10 cellular contexts compared by ENCODE assay signal in genomic region chr6:167733740-167734661, GRCh38.
DNase-seq lines count a peak whose midpoint lies in the region; ATAC-seq, FAIRE-seq and TF ChIP-seq lines count a peak whose summit lies in the region.
"Had no signal": no experiment of that assay in that cellular context is flagged by ENCODE, and none has a peak within 500 bp of the region (broad histone marks: within the 10 kb centered on the region; RNA-seq: fewer than 3 reads in every experiment).

No MANE protein-coding gene starts in this region.

- dilution Hi-C loops in endothelial cell of umbilical vein (cut with MboI; ENCODE audit: extremely low pct_ligation_motif_present, low sequenced_read_pairs) = no loop called here

- no peaks in the 10 kb centered on the region for H3K36me3 ChIP-seq in endothelial cell of umbilical vein (ENCODE audit: control insufficient read depth in 2 of 2, extremely low read depth in 1 of 2, insufficient read depth in 2 of 2, low read length in 2 of 2)
- no peaks in the 10 kb centered on the region for H3K36me3 ChIP-seq in upper lobe of left lung

- intact Hi-C loops in endothelial cell of umbilical vein (cut with micrococcal nuclease) = no loop called here

- no peaks in the 10 kb centered on the region for H3K4me1 ChIP-seq in endothelial cell of umbilical vein (ENCODE audit: control insufficient read depth, extremely low read depth, insufficient read depth, low read length)
- H3K4me1 ChIP-seq in upper lobe of left lung = peaks cover 4 to 17% (median 13%) of the 10 kb centered on the region in 4 donors

- no peaks in the 10 kb centered on the region for H4K20me1 ChIP-seq in endothelial cell of umbilical vein (replicated peaks; ENCODE audit: control insufficient read depth, extremely low read depth, insufficient read depth, low read length)

- H3K9me3 ChIP-seq in endothelial cell of umbilical vein (replicated peaks; ENCODE audit: control insufficient read depth, insufficient read depth, low read length) (no peaks in the 10 kb centered on the region), upper lobe of left lung (no peaks in the 10 kb centered on the region)

- H3K9ac ChIP-seq in endothelial cell of umbilical vein (replicated peaks; ENCODE audit: extremely low read depth, insufficient read depth, low read length) = no peak overlapping the region

- no peak overlapping the region for H2AFZ ChIP-seq in endothelial cell of umbilical vein (ENCODE audit: low read depth, low read length)

- TF ChIP-seq POLR2A in endothelial cell of umbilical vein (IDR thresholded peaks at IDR 0.05; ENCODE audit: low read depth, low read length) (no peak), upper lobe of left lung (IDR thresholded peaks at IDR 0.05) (no peak)

- peak; percentile 7 for DNase-seq in NCI-H2107 treated with DMSO at 0.1 percent for 48 hours (lab: John Stamatoyannopoulos, UW; ENCODE audit: unreplicated experiment)
- DNase-seq in NCI-H2107 (lab: John Stamatoyannopoulos, UW) = no peak
- DNase-seq in endothelial cell of umbilical vein (ENCODE audit: low read depth, low spot score) = peak; percentile 64
- DNase-seq in medulla oblongata (ENCODE audit: extremely low spot score) = peak; percentile 55
- no peak for DNase-seq in upper lobe of left lung
- no peak for DNase-seq in activated CD4-positive, alpha-beta T cell treated with anti-CD3 and anti-CD28 coated beads for 48 hours
- no peak for DNase-seq in middle frontal gyrus (ENCODE audit: extremely low spot score, low spot score)
- no peak for DNase-seq in activated CD4-positive, alpha-beta T cell treated with anti-CD3 and anti-CD28 coated beads, Interleukin-2, amount 50 U/mL, for 1 hour
- DNase-seq: activated CD8-positive, alpha-beta memory T cell treated with anti-CD3 and anti-CD28 coated beads, Interleukin-2, amount 10 ng/mL, durations not matched to agents 7 days and 5 days; stimulated activated CD4-positive, alpha-beta T cell treated with anti-CD3 and anti-CD28 coated beads, Interleukin-12 subunit alpha, Interleukin-12 subunit beta, amount 100 ng/mL, for 4 hours had no signal

- H3K9me1 ChIP-seq in endothelial cell of umbilical vein (replicated peaks; ENCODE audit: control insufficient read depth, extremely low read depth, insufficient read depth, low read length) = no peaks in the 10 kb centered on the region

- no TSS peak for BruUV-seq in endothelial cell of umbilical vein (replicated peaks; lab: Mats Ljungman, UMichigan)

- H3K79me2 ChIP-seq in endothelial cell of umbilical vein (ENCODE audit: control insufficient read depth, insufficient read depth, low read length) = no peaks in the 10 kb centered on the region

- H3K4me2 ChIP-seq in endothelial cell of umbilical vein (ENCODE audit: insufficient read depth, low read length) = no peak overlapping the region

- WGBS in upper lobe of left lung, 2 donors = 25 to 38% methylated on average over 9 to 16 of the region's 16 CpGs

- ATAC-seq in upper lobe of left lung (ENCODE audit: low FRiP score in 2 of 2) = peak in 1 of 2 donors; percentile 56
- ATAC-seq: activated CD8-positive, alpha-beta memory T cell treated with anti-CD3 and anti-CD28 coated beads, Interleukin-2, amount 10 ng/mL, durations not matched to agents 7 days and 5 days had no signal

- H3K27me3 ChIP-seq in endothelial cell of umbilical vein (ENCODE audit: control insufficient read depth in 2 of 2, insufficient read depth in 2 of 2, low read length in 2 of 2) (no peaks in the 10 kb centered on the region), upper lobe of left lung (no peaks in the 10 kb centered on the region)

- no peak overlapping the region for H3K4me3 ChIP-seq in endothelial cell of umbilical vein (replicated peaks in 1 of 3; ENCODE audit: insufficient read depth in 1 of 3, low read depth in 1 of 3, low read length in 3 of 3)
- H3K4me3 ChIP-seq in upper lobe of left lung = no peak overlapping the region

- POLR2A ChIA-PET in endothelial cell of umbilical vein (lab: Charles Lee) = no interaction called here

- TF ChIP-seq EP300 in upper lobe of left lung (IDR thresholded peaks at IDR 0.05) = no peak

- no peak for TF ChIP-seq CTCF in endothelial cell of umbilical vein (IDR thresholded peaks at IDR 0.05; ENCODE audit: extremely low read depth in 1 of 2, insufficient read depth in 1 of 2, low read depth in 1 of 2, low read length in 2 of 2)
- TF ChIP-seq CTCF in upper lobe of left lung (IDR thresholded peaks at IDR 0.05) = no peak

- FAIRE-seq in endothelial cell of umbilical vein (lab: Jason Lieb, UNC) = no peak

- H3K27ac ChIP-seq in endothelial cell of umbilical vein (ENCODE audit: insufficient read depth, low read depth, low read length) (no peak overlapping the region), upper lobe of left lung (peak overlapping the region in 3 of 4 donors; percentile 9 to 50 (median 42))

- CTCF ChIA-PET in endothelial cell of umbilical vein (lab: Charles Lee) = no interaction called here

TF ChIP-seq in endothelial cell of umbilical vein, 7 proteins besides CTCF, POLR2A, EP300 and RAD21:
- TF ChIP-seq EZH2 (IDR thresholded peaks at IDR 0.05; ENCODE audit: borderline replicate concordance, low read depth, low read length, severe bottlenecking) (no peak), POLR2AphosphoS5 (IDR thresholded peaks at IDR 0.05; ENCODE audit: insufficient read depth, low read depth, low read length) (no peak), JUN (IDR thresholded peaks at IDR 0.05; ENCODE audit: borderline replicate concordance, insufficient read depth, insufficient read length, low read depth) (no peak), FOS (IDR thresholded peaks at IDR 0.05; ENCODE audit: borderline replicate concordance, insufficient read depth, low read length) (no peak), MAX (IDR thresholded peaks at IDR 0.05; ENCODE audit: insufficient read depth, insufficient read length) (no peak), MYC (IDR thresholded peaks at IDR 0.05; ENCODE audit: low read depth, low read length) (no peak), GATA2 (IDR thresholded peaks at IDR 0.05; ENCODE audit: insufficient read depth, insufficient read length, low read depth, low read length) (no peak)

Comparison
In these comparisons a context has a peak if more than half of its experiments do, and no peak if none do; other contexts are left out.
1. DNase-seq: peak in NCI-H2107 treated with DMSO at 0.1 percent for 48 hours (single experiment), endothelial cell of umbilical vein (single experiment) and medulla oblongata (single experiment); none in NCI-H2107 (single experiment), upper lobe of left lung (0 of 2), activated CD4-positive, alpha-beta T cell treated with anti-CD3 and anti-CD28 coated beads for 48 hours (single experiment), middle frontal gyrus (single experiment) and activated CD4-positive, alpha-beta T cell treated with anti-CD3 and anti-CD28 coated beads, Interleukin-2, amount 50 U/mL, for 1 hour (single experiment).